Comparison of ENCODE assay signal across 1 cellular context in genomic region chr9:77820293-77820954, GRCh38.
A peak's percentile ranks its signal among the peaks of the same experiment; 100 is the strongest.
TF ChIP-seq lines count a peak whose summit lies in the region.

No MANE protein-coding gene starts in this region.

TF ChIP-seq in K562, 482 proteins besides CTCF, POLR2A, EP300 and RAD21 (continued from another document and continues in another):
- no peak for TF ChIP-seq CLOCK (CRISPR knock-in tag; IDR thresholded peaks at IDR 0.05; ENCODE audit: borderline replicate concordance)
- no peak for TF ChIP-seq ZSCAN29 (IDR thresholded peaks at IDR 0.05)
- TF ChIP-seq BMI1 (IDR thresholded peaks at IDR 0.05; ENCODE audit: low read length): no peak
- TF ChIP-seq ZNF316 (IDR thresholded peaks at IDR 0.05): peak; percentile 92
- no peak for TF ChIP-seq RAD51 (IDR thresholded peaks at IDR 0.05; ENCODE audit: borderline replicate concordance, low read depth)
- TF ChIP-seq SPI1 (IDR thresholded peaks at IDR 0.05; ENCODE audit: borderline replicate concordance, low read depth, low read length): no peak
- no peak for TF ChIP-seq PHB (CRISPR knock-in tag; IDR thresholded peaks at IDR 0.05)
- TF ChIP-seq ELF4 (CRISPR knock-in tag; IDR thresholded peaks at IDR 0.05): no peak
- no peak for TF ChIP-seq NFXL1 (CRISPR knock-in tag; IDR thresholded peaks at IDR 0.05)
- no peak for TF ChIP-seq CBX1 (IDR thresholded peaks at IDR 0.05; ENCODE audit: low read depth)
- 0 out of 2 replicates have a peak, but pooled peaks have one; percentile 30 for TF ChIP-seq L3MBTL2 (IDR thresholded peaks at IDR 0.05)
- TF ChIP-seq NUFIP1 (IDR thresholded peaks at IDR 0.05; ENCODE audit: partially characterized antibody): no peak
- no peak for TF ChIP-seq ZNF217 (CRISPR knock-in tag; IDR thresholded peaks at IDR 0.05)
- 0 out of 2 replicates have a peak, but pooled peaks have one; percentile 15 for TF ChIP-seq ZEB2 (IDR thresholded peaks at IDR 0.05)
- TF ChIP-seq ZNF407 (IDR thresholded peaks at IDR 0.05; ENCODE audit: low read depth): no peak
- no peak for TF ChIP-seq FOS (IDR thresholded peaks at IDR 0.05; ENCODE audit: extremely low read depth, insufficient read length)
- TF ChIP-seq PATZ1 (CRISPR knock-in tag; IDR thresholded peaks at IDR 0.05; ENCODE audit: borderline replicate concordance): no peak
- peak in 1 of 2 experiments; percentile 16 for TF ChIP-seq E2F6 (IDR thresholded peaks at IDR 0.05; ENCODE audit: borderline replicate concordance in 1 of 2, extremely low read depth in 1 of 2, insufficient read depth in 1 of 2, insufficient read length in 1 of 2, low read depth in 1 of 2, low read length in 1 of 2, poor library complexity in 1 of 2, severe bottlenecking in 1 of 2)
- no peak for TF ChIP-seq HNRNPL (IDR thresholded peaks at IDR 0.05; ENCODE audit: low read depth, low read length)
- TF ChIP-seq RUNX1 (IDR thresholded peaks at IDR 0.05; ENCODE audit: low read depth): no peak
- TF ChIP-seq ZNF395 (CRISPR knock-in tag; IDR thresholded peaks at IDR 0.05): no peak
- TF ChIP-seq EP400 (IDR thresholded peaks at IDR 0.05): peak; percentile 38; the same call in 1 of the 2 replicates
- TF ChIP-seq ZNF165 (CRISPR knock-in tag; IDR thresholded peaks at IDR 0.05; ENCODE audit: borderline replicate concordance): no peak
- TF ChIP-seq GABPA (tag; conservative IDR thresholded peaks at IDR 0.05; ENCODE audit: low read depth): no peak
- peak; percentile 88 for TF ChIP-seq NFE2 (IDR thresholded peaks at IDR 0.05; ENCODE audit: low read depth)
- no peak for TF ChIP-seq EZH2 (IDR thresholded peaks at IDR 0.05; ENCODE audit: borderline replicate concordance, low read depth, low read length)
- no peak for TF ChIP-seq ZNF384 (IDR thresholded peaks at IDR 0.05; ENCODE audit: low read depth, low read length)
- TF ChIP-seq SOX6 (IDR thresholded peaks at IDR 0.05): peak; percentile 55
- no peak for TF ChIP-seq ZBTB11 (CRISPR knock-in tag; IDR thresholded peaks at IDR 0.05)
- no peak for TF ChIP-seq NFIX (CRISPR knock-in tag; IDR thresholded peaks at IDR 0.05; ENCODE audit: low read depth)
- TF ChIP-seq ZNF583 (CRISPR knock-in tag; IDR thresholded peaks at IDR 0.05): no peak
- peak; percentile 24 for TF ChIP-seq TBP (optimal IDR thresholded peaks at IDR 0.05; ENCODE audit: low read depth, low read length)
- TF ChIP-seq FUS (optimal IDR thresholded peaks at IDR 0.05; ENCODE audit: low read depth, low read length): no peak
- no peak for TF ChIP-seq RFX7 (CRISPR knock-in tag; IDR thresholded peaks at IDR 0.05)
- TF ChIP-seq ZNF699 (CRISPR knock-in tag; IDR thresholded peaks at IDR 0.05; ENCODE audit: insufficient replicate concordance): no peak
- TF ChIP-seq NCOR1 (IDR thresholded peaks at IDR 0.05): peak; percentile 49; the same call in 1 of the 2 replicates
- no peak for TF ChIP-seq SMAD4 (CRISPR knock-in tag; conservative IDR thresholded peaks at IDR 0.05)
- TF ChIP-seq NFRKB (IDR thresholded peaks at IDR 0.05; ENCODE audit: low read depth): 0 out of 2 replicates have a peak, but pooled peaks have one; percentile 33
- no peak for TF ChIP-seq NKRF (IDR thresholded peaks at IDR 0.05; ENCODE audit: borderline replicate concordance)
- peak; percentile 52 for TF ChIP-seq TAF9B (IDR thresholded peaks at IDR 0.05; ENCODE audit: partially characterized antibody)
